ENCODE assay signal across 8 cellular contexts in genomic region chr7:16420329-16420648, GRCh38. TPM values are rescaled to one million over a fixed set of nuclear protein-coding genes. Genes with fewer than 3 reads are reported as not detected.
DNase-seq lines count a peak whose midpoint lies in the region; ATAC-seq and TF ChIP-seq lines count a peak whose summit lies in the region.

No MANE protein-coding gene starts in this region.

- TF ChIP-seq EP300 in esophagus muscularis mucosa (IDR thresholded peaks at IDR 0.05), result no peak

- no peaks in the 10 kb centered on the region for H3K36me3 ChIP-seq in ES-I3 (ENCODE audit: insufficient read depth, low read length)
- H3K36me3 ChIP-seq in SJCRH30, result no peaks in the 10 kb centered on the region
- no peaks in the 10 kb centered on the region for H3K36me3 ChIP-seq in esophagus muscularis mucosa
- no peaks in the 10 kb centered on the region for H3K36me3 ChIP-seq in parathyroid adenoma (ENCODE audit: control insufficient read depth, insufficient read depth, low read length)

- H3K4me3 ChIP-seq in SJCRH30, result peak overlapping the region; percentile 73
- H3K4me3 ChIP-seq in esophagus muscularis mucosa, result peak overlapping the region; percentile 72 to 76 (median 76)
- peak overlapping the region; percentile 58 for H3K4me3 ChIP-seq in parathyroid adenoma (ENCODE audit: low read depth, low read length)

- intact Hi-C loops in esophagus muscularis mucosa (cut with DNase I), result no loop called here

- H3K79me2 ChIP-seq in parathyroid adenoma, result no peaks in the 10 kb centered on the region

- H3K4me1 ChIP-seq in ES-I3 (ENCODE audit: insufficient read depth, low read length), result peaks cover 7% of the 10 kb centered on the region
- peaks cover 33% of the 10 kb centered on the region for H3K4me1 ChIP-seq in SJCRH30
- H3K4me1 ChIP-seq in esophagus muscularis mucosa, result peaks cover 15 to 28% (median 26%) of the 10 kb centered on the region in 4 donors
- peaks cover 8% of the 10 kb centered on the region for H3K4me1 ChIP-seq in parathyroid adenoma

- WGBS in esophagus muscularis mucosa, result 0% methylated on average over 3 of the region's 3 CpGs

- peak overlapping the region; percentile 93 for H2AFZ ChIP-seq in parathyroid adenoma

- H3K27me3 ChIP-seq in SJCRH30, result no peaks in the 10 kb centered on the region
- no peaks in the 10 kb centered on the region for H3K27me3 ChIP-seq in esophagus muscularis mucosa
- no peaks in the 10 kb centered on the region for H3K27me3 ChIP-seq in parathyroid adenoma (ENCODE audit: control insufficient read depth, insufficient read depth, low read length)

- H3K9ac ChIP-seq in ES-I3 (ENCODE audit: low read depth, low read length) (peak overlapping the region; percentile 65), parathyroid adenoma (no peak overlapping the region)

- no peak for TF ChIP-seq POLR2A in esophagus muscularis mucosa (IDR thresholded peaks at IDR 0.05; ENCODE audit: low read depth)

- H3K27ac ChIP-seq in SJCRH30, result peak overlapping the region; percentile 94
- peak overlapping the region; percentile 94 to 99 (median 97) for H3K27ac ChIP-seq in esophagus muscularis mucosa (replicated peaks in 1 of 4)
- peak overlapping the region; percentile 88 for H3K27ac ChIP-seq in parathyroid adenoma

- TF ChIP-seq CTCF in esophagus muscularis mucosa (IDR thresholded peaks at IDR 0.05) (no peak), parathyroid adenoma (IDR thresholded peaks at IDR 0.05) (no peak)

- no peaks in the 10 kb centered on the region for H3K9me3 ChIP-seq in ES-I3 (ENCODE audit: control insufficient read depth, insufficient read depth, low read length)
- H3K9me3 ChIP-seq in SJCRH30 (replicated peaks), result no peaks in the 10 kb centered on the region
- H3K9me3 ChIP-seq in esophagus muscularis mucosa, result no peaks in the 10 kb centered on the region
- no peaks in the 10 kb centered on the region for H3K9me3 ChIP-seq in parathyroid adenoma (ENCODE audit: control insufficient read depth, low read length)

- DNase-seq in SJCRH30 (no peak), esophagus muscularis mucosa (ENCODE audit: extremely low spot score) (no peak), HCEC 1CT (no peak), NCI-H1105 (lab: John Stamatoyannopoulos, UW) (no peak), NCI-H446 treated with DMSO at 0.1 percent for 48 hours (lab: John Stamatoyannopoulos, UW) (no peak)

- H3K4me2 ChIP-seq in parathyroid adenoma (ENCODE audit: low read length), result peak overlapping the region; percentile 62

- ATAC-seq in HG02642 (IDR thresholded peaks at IDR 0.05; ENCODE audit: poor library complexity, unreplicated experiment), result no peak

RNA-seq across cellular contexts. Expression of gene CRPPA, which starts 1.0 kb away (rescaled TPM):
- 8.8 and 9.3 TPM in 2 replicates for total RNA-seq in SJCRH30 (2014; rRNA removed; shearing (Covaris generic))
- total RNA-seq in esophagus muscularis mucosa, result 1 to 10 TPM; 1.9 to 3.6 (median 3.5) TPM

RNA-seq across cellular contexts. Expression of gene SOSTDC1, which starts 45.2 kb away (rescaled TPM):
- 6.2 and 7.3 TPM in 2 replicates for total RNA-seq in SJCRH30 (2014; rRNA removed; shearing (Covaris generic))
- 1 to 10 TPM in 1 of 4 donors, under 1 TPM in 2, not detected in 1; 0.71 to 1.2 (median 0.83) TPM for total RNA-seq in esophagus muscularis mucosa
